34 cellular contexts compared by ENCODE assay signal in genomic region chr7:154436560-154436959, GRCh38.
"Had no signal": no experiment of that assay in that cellular context is flagged by ENCODE, and none has a peak within 500 bp of the region (broad histone marks: within the 10 kb centered on the region; RNA-seq: fewer than 3 reads in every experiment).

No MANE protein-coding gene starts in this region.

- H3K27ac ChIP-seq: KMS-11 had no signal

- H3K4me2 ChIP-seq: KMS-11 had no signal

- H3K36me3 ChIP-seq: MG63 had no signal

- H3K4me3 ChIP-seq: MG63 had no signal

- H3K9me3 ChIP-seq: MG63 had no signal

- DNase-seq: Karpas-422, Kasumi-1, MG63, MM.1S, MV-4-11, NCI-H1048, NCI-H1092, NCI-H1092 treated with DMSO at 0.1 percent for 48 hours, NCI-H1105, NCI-H1105 treated with DMSO at 0.1 percent for 48 hours, NCI-H1417, NCI-H1417 treated with DMSO at 0.1 percent for 48 hours, NCI-H1436, NCI-H1436 treated with DMSO at 0.1 percent for 48 hours, NCI-H146, NCI-H1694, NCI-H1694 treated with DMSO at 0.1 percent for 48 hours, NCI-H187, NCI-H187 treated with DMSO at 0.1 percent for 48 hours, NCI-H1930, NCI-H2029, NCI-H2029 treated with DMSO at 0.1 percent for 48 hours, NCI-H2081, NCI-H2081 treated with DMSO at 0.1 percent for 48 hours, NCI-H2107, NCI-H2171, NCI-H2171 treated with DMSO at 0.1 percent for 48 hours, NCI-H2227 treated with DMSO at 0.1 percent for 48 hours, NCI-H226, NCI-H345, NCI-H446 treated with DMSO at 0.1 percent for 48 hours, NCI-H510A, NCI-H510A treated with DMSO at 0.1 percent for 48 hours had no signal

- H3K9ac ChIP-seq: KMS-11 had no signal

- H3K27me3 ChIP-seq: MG63 had no signal
